26 cellular contexts compared by ENCODE assay signal in the genomic region with DNA sequence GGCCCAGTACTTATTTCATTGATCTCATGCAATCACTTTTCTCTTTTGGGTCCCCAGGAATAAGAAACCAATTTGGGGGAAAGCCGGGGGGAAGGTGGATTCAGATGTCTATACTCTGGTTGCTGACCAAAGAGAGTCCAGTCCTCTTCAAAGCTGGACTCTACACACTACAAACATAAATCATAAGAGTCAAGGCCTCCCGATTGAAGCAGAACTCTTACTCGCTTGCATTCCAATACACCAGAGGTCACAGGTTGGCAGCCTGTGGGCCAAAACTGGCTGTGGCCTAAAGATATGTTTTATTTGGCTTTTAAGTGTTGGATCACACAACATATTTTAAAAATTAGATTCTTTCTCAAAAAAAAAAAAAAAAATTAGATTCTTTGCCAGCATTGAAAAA.
"Had no signal": no experiment of that assay in that cellular context is flagged by ENCODE, and none has a peak within 500 bp of the region (broad histone marks: within the 10 kb centered on the region; RNA-seq: fewer than 3 reads in every experiment).

No MANE protein-coding gene starts in this region.

- H3K27me3 ChIP-seq: colonic mucosa, thyroid gland had no signal

- H3K27ac ChIP-seq: adrenal gland, colonic mucosa, dorsolateral prefrontal cortex, heart left ventricle, prostate gland, thyroid gland had no signal

- H3K9me3 Mint-ChIP-seq: activated T-cell treated with anti-CD3 and anti-CD28 coated beads, Interleukin-2, amount 50 U/mL, for 24 hours had no signal

- H3K4me3 ChIP-seq: adrenal gland, colonic mucosa, dorsolateral prefrontal cortex, heart left ventricle, lung, prostate gland, thyroid gland had no signal

- H3K36me3 ChIP-seq: adrenal gland, colonic mucosa, heart left ventricle, prostate gland, thyroid gland had no signal

- H3K36me3 Mint-ChIP-seq: T-cell, WTC11 had no signal

- H3K4me1 Mint-ChIP-seq: activated CD4-positive, alpha-beta T cell treated with anti-CD3 and anti-CD28 coated beads for 36 hours; activated T-helper 17 cell treated with anti-CD3 and anti-CD28 coated beads, Interleukin-2, amount 50 U/mL, for 72 hours; naive thymus-derived CD4-positive, alpha-beta T cell; T-cell; WTC11 had no signal

- H3K4me1 ChIP-seq: adrenal gland, colonic mucosa, prostate gland, thyroid gland had no signal

- H3K4me3 Mint-ChIP-seq: activated CD4-positive, alpha-beta T cell treated with anti-CD3 and anti-CD28 coated beads for 36 hours; activated T-cell treated with anti-CD3 and anti-CD28 coated beads, Interleukin-2, amount 50 U/mL, for 24 hours; activated T-helper 17 cell treated with anti-CD3 and anti-CD28 coated beads, Interleukin-2, amount 50 U/mL, for 72 hours; effector memory CD8-positive, alpha-beta T cell; naive thymus-derived CD4-positive, alpha-beta T cell; T-cell; WTC11 had no signal

- ATAC-seq: activated CD4-positive, alpha-beta T cell treated with anti-CD3 and anti-CD28 coated beads for 36 hours; activated naive CD4-positive, alpha-beta T cell treated with anti-CD3 and anti-CD28 coated beads, Interleukin-2, amount 50 U/mL, for 72 hours; activated T-helper 17 cell treated with anti-CD3 and anti-CD28 coated beads, Interleukin-2, amount 50 U/mL, for 72 hours; effector memory CD8-positive, alpha-beta T cell; esophagus mucosa; naive thymus-derived CD4-positive, alpha-beta T cell; stimulated activated naive CD8-positive, alpha-beta T cell treated with anti-CD3 and anti-CD28 coated beads, Interleukin-15, Interleukin-2, amounts not matched to agents 100 U/mL and 50 U/mL, for 24 hours; T-cell; WTC11 had no signal

- H3K27ac Mint-ChIP-seq: activated CD4-positive, alpha-beta T cell treated with anti-CD3 and anti-CD28 coated beads for 36 hours; activated naive CD4-positive, alpha-beta T cell treated with anti-CD3 and anti-CD28 coated beads, Interleukin-2, amount 50 U/mL, for 72 hours; activated T-cell treated with anti-CD3 and anti-CD28 coated beads, Interleukin-2, amount 50 U/mL, for 24 hours; activated T-helper 17 cell treated with anti-CD3 and anti-CD28 coated beads, Interleukin-2, amount 50 U/mL, for 72 hours; effector memory CD8-positive, alpha-beta T cell; naive thymus-derived CD4-positive, alpha-beta T cell; T-cell; WTC11 had no signal

- FAIRE-seq: bronchial epithelial cell, endothelial cell of umbilical vein, islet of Langerhans had no signal

- H3K9me3 ChIP-seq: adrenal gland, colonic mucosa, heart left ventricle, prostate gland, thyroid gland had no signal

- DNase-seq: activated CD4-positive, alpha-beta T cell treated with anti-CD3 and anti-CD28 coated beads for 36 hours; activated CD4-positive, alpha-beta T cell treated with anti-CD3 and anti-CD28 coated beads, Interleukin-2, amount 50 U/mL, for 4 hours; activated CD8-positive, alpha-beta memory T cell treated with anti-CD3 and anti-CD28 coated beads for 24 hours; activated CD8-positive, alpha-beta memory T cell treated with anti-CD3 and anti-CD28 coated beads, Interleukin-2, amount 50 U/mL, for 4 hours; activated T-cell treated with anti-CD3 and anti-CD28 coated beads, Interleukin-2, amount 50 U/mL, for 24 hours; adrenal gland; colonic mucosa; dorsolateral prefrontal cortex; effector memory CD8-positive, alpha-beta T cell; naive thymus-derived CD4-positive, alpha-beta T cell; stimulated activated CD4-positive, alpha-beta T cell treated with anti-CD3 and anti-CD28 coated beads, Interleukin-12 subunit alpha, Interleukin-12 subunit beta, amount 100 ng/mL, for 4 hours; stimulated activated CD4-positive, alpha-beta T cell treated with anti-CD3 and anti-CD28 coated beads, Interleukin-4, amount 100 ng/mL, for 4 hours; stimulated activated naive CD8-positive, alpha-beta T cell treated with anti-CD3 and anti-CD28 coated beads, Interleukin-15, Interleukin-2, amounts not matched to agents 100 U/mL and 50 U/mL, for 24 hours; substantia nigra; T-cell; thyroid gland had no signal
